11 cellular contexts compared by ENCODE assay signal in the genomic region with DNA sequence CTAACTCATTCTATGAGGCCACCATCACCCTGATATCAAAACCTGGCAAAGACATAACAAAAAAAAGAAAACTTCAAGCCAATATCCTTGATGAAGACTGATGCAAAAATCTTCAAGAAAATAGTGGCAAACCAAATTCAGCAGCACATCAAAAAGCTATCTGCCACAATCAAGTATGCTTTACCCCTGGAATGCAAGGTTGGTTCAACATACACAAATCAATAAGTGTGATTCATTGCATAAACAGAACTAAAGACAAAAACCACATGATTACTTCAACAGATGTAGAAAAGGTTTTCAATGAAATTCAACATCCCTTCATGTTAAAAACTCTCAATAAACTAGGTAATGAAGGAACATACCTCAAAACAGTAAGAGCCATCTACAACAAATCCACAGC.
"Had no signal": no experiment of that assay in that cellular context is flagged by ENCODE, and none has a peak within 500 bp of the region (broad histone marks: within the 10 kb centered on the region; RNA-seq: fewer than 3 reads in every experiment).

No MANE protein-coding gene starts in this region.

- H3K36me3 ChIP-seq: HAP-1 had no signal

- H3K9me3 ChIP-seq: HAP-1 had no signal

- H3K4me2 ChIP-seq: GM23338, KMS-11 had no signal

- H3K9ac ChIP-seq: KMS-11 had no signal

- H2AFZ ChIP-seq: GM23338 had no signal

- H3K4me1 ChIP-seq: HAP-1 had no signal

- H3K4me3 ChIP-seq: GM23338, HAP-1 had no signal

- ATAC-seq: GM23338, HCT116 had no signal

- DNase-seq: HFFc6, IMR-90, Karpas-422, KBM-7 had no signal

- H3K27ac ChIP-seq: HL-60, KMS-11 had no signal

- FAIRE-seq: H1, H54 had no signal
